ENCODE assay signal across 1 cellular context in genomic region chr15:89783111-89783860, GRCh38.
TF ChIP-seq lines count a peak whose summit lies in the region.

No MANE protein-coding gene starts in this region.

TF ChIP-seq in SK-N-SH treated with all-trans-retinoic acid at 6 μM for 48 hours, 23 proteins besides CTCF, POLR2A, EP300 and RAD21 (continued from another document):
- TF ChIP-seq CSRNP3 (CRISPR knock-in tag; IDR thresholded peaks at IDR 0.05), result no peak
- TF ChIP-seq ARNTL (CRISPR knock-in tag; IDR thresholded peaks at IDR 0.05; ENCODE audit: borderline replicate concordance, low read depth), result no peak
- no peak for TF ChIP-seq OSR1 (CRISPR knock-in tag; IDR thresholded peaks at IDR 0.05)
- no peak for TF ChIP-seq TSHZ2 (CRISPR knock-in tag; IDR thresholded peaks at IDR 0.05)
- TF ChIP-seq ZNF8 (CRISPR knock-in tag; IDR thresholded peaks at IDR 0.05), result no peak
